Comparison of ENCODE assay signal across 1 cellular context in the genomic region with DNA sequence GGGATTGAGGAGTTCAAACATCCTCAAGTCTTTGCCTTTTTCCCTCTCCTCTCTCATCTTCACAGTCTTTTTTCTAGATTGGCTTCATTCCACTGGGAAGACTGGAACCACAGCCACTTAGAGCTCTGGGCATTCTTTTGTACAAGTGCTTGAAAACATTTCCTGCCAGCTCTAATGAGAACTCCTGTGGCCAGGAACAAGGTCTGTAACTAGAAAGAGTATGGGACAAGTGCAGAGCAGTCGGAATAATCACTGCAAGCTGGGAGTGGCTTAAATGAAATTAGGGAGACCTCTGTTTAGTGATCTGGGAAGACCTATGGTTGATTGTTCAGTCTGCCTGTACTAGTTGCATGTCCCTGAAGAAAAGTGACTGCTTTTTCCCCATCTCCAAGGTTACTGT.
TF ChIP-seq lines count a peak whose summit lies in the region.

No MANE protein-coding gene starts in this region.

TF ChIP-seq in GM23338, 12 proteins besides CTCF, POLR2A, EP300 and RAD21 (continued from another document):
- TF ChIP-seq, protein P1, sequence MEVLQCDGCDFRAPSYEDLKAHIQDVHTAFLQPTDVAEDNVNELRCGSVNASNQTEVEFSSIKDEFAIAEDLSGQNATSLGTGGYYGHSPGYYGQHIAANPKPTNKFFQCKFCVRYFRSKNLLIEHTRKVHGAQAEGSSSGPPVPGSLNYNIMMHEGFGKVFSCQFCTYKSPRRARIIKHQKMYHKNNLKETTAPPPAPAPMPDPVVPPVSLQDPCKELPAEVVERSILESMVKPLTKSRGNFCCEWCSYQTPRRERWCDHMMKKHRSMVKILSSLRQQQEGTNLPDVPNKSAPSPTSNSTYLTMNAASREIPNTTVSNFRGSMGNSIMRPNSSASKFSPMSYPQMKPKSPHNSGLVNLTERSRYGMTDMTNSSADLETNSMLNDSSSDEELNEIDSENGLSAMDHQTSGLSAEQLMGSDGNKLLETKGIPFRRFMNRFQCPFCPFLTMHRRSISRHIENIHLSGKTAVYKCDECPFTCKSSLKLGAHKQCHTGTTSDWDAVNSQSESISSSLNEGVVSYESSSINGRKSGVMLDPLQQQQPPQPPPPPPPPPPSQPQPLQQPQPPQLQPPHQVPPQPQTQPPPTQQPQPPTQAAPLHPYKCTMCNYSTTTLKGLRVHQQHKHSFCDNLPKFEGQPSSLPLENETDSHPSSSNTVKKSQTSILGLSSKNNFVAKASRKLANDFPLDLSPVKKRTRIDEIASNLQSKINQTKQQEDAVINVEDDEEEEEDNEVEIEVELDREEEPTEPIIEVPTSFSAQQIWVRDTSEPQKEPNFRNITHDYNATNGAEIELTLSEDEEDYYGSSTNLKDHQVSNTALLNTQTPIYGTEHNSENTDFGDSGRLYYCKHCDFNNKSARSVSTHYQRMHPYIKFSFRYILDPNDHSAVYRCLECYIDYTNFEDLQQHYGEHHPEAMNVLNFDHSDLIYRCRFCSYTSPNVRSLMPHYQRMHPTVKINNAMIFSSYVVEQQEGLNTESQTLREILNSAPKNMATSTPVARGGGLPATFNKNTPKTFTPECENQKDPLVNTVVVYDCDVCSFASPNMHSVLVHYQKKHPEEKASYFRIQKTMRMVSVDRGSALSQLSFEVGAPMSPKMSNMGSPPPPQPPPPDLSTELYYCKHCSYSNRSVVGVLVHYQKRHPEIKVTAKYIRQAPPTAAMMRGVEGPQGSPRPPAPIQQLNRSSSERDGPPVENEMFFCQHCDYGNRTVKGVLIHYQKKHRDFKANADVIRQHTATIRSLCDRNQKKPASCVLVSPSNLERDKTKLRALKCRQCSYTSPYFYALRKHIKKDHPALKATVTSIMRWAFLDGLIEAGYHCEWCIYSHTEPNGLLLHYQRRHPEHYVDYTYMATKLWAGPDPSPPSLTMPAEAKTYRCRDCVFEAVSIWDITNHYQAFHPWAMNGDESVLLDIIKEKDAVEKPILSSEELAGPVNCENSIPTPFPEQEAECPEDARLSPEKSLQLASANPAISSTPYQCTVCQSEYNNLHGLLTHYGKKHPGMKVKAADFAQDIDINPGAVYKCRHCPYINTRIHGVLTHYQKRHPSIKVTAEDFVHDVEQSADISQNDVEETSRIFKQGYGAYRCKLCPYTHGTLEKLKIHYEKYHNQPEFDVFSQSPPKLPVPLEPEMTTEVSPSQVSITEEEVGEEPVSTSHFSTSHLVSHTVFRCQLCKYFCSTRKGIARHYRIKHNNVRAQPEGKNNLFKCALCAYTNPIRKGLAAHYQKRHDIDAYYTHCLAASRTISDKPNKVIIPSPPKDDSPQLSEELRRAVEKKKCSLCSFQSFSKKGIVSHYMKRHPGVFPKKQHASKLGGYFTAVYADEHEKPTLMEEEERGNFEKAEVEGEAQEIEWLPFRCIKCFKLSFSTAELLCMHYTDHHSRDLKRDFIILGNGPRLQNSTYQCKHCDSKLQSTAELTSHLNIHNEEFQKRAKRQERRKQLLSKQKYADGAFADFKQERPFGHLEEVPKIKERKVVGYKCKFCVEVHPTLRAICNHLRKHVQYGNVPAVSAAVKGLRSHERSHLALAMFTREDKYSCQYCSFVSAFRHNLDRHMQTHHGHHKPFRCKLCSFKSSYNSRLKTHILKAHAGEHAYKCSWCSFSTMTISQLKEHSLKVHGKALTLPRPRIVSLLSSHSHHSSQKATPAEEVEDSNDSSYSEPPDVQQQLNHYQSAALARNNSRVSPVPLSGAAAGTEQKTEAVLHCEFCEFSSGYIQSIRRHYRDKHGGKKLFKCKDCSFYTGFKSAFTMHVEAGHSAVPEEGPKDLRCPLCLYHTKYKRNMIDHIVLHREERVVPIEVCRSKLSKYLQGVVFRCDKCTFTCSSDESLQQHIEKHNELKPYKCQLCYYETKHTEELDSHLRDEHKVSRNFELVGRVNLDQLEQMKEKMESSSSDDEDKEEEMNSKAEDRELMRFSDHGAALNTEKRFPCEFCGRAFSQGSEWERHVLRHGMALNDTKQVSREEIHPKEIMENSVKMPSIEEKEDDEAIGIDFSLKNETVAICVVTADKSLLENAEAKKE (CRISPR knock-in tag; IDR thresholded peaks at IDR 0.05): no peak
- no peak for TF ChIP-seq NANOG (IDR thresholded peaks at IDR 0.05; ENCODE audit: borderline replicate concordance)
- TF ChIP-seq, protein P2, sequence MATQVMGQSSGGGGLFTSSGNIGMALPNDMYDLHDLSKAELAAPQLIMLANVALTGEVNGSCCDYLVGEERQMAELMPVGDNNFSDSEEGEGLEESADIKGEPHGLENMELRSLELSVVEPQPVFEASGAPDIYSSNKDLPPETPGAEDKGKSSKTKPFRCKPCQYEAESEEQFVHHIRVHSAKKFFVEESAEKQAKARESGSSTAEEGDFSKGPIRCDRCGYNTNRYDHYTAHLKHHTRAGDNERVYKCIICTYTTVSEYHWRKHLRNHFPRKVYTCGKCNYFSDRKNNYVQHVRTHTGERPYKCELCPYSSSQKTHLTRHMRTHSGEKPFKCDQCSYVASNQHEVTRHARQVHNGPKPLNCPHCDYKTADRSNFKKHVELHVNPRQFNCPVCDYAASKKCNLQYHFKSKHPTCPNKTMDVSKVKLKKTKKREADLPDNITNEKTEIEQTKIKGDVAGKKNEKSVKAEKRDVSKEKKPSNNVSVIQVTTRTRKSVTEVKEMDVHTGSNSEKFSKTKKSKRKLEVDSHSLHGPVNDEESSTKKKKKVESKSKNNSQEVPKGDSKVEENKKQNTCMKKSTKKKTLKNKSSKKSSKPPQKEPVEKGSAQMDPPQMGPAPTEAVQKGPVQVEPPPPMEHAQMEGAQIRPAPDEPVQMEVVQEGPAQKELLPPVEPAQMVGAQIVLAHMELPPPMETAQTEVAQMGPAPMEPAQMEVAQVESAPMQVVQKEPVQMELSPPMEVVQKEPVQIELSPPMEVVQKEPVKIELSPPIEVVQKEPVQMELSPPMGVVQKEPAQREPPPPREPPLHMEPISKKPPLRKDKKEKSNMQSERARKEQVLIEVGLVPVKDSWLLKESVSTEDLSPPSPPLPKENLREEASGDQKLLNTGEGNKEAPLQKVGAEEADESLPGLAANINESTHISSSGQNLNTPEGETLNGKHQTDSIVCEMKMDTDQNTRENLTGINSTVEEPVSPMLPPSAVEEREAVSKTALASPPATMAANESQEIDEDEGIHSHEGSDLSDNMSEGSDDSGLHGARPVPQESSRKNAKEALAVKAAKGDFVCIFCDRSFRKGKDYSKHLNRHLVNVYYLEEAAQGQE (IDR thresholded peaks at IDR 0.05; ENCODE audit: unreplicated experiment): no peak
- TF ChIP-seq, protein P3, sequence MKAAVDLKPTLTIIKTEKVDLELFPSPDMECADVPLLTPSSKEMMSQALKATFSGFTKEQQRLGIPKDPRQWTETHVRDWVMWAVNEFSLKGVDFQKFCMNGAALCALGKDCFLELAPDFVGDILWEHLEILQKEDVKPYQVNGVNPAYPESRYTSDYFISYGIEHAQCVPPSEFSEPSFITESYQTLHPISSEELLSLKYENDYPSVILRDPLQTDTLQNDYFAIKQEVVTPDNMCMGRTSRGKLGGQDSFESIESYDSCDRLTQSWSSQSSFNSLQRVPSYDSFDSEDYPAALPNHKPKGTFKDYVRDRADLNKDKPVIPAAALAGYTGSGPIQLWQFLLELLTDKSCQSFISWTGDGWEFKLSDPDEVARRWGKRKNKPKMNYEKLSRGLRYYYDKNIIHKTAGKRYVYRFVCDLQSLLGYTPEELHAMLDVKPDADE (IDR thresholded peaks at IDR 0.05): no peak
- no peak for TF ChIP-seq EZH2phosphoT487 (IDR thresholded peaks at IDR 0.05; ENCODE audit: unreplicated experiment)
- no peak for TF ChIP-seq CREB1 (CRISPR knock-in tag; IDR thresholded peaks at IDR 0.05; ENCODE audit: low read depth)
